ENCODE assay signal across 1 cellular context in genomic region chr19:10836478-10837325, GRCh38.
TF ChIP-seq lines count a peak whose summit lies in the region.

No MANE protein-coding gene starts in this region.

TF ChIP-seq in A549, 52 proteins besides CTCF, POLR2A, EP300 and RAD21 (continued from another document):
- peak; percentile 93 for TF ChIP-seq RNF2 (IDR thresholded peaks at IDR 0.05; ENCODE audit: borderline replicate concordance, low read depth)
- TF ChIP-seq ZC3H11A (IDR thresholded peaks at IDR 0.05) = no peak
- peak; percentile 65; the same call in 1 of the 2 replicates for TF ChIP-seq FOXS1 (CRISPR knock-in tag; IDR thresholded peaks at IDR 0.05)
- no peak for TF ChIP-seq NFE2L2 (conservative IDR thresholded peaks at IDR 0.05; ENCODE audit: low read length)
- peak; percentile 95 for TF ChIP-seq ATOH8 (CRISPR knock-in tag; IDR thresholded peaks at IDR 0.05; ENCODE audit: low read depth)
- peak; percentile 93 for TF ChIP-seq ZNF302 (CRISPR knock-in tag; IDR thresholded peaks at IDR 0.05)
- peak; percentile 59; the same call in 1 of the 2 replicates for TF ChIP-seq HDAC2 (IDR thresholded peaks at IDR 0.05)
- no peak for TF ChIP-seq ESRRA (IDR thresholded peaks at IDR 0.05; ENCODE audit: borderline replicate concordance, low read length)
- TF ChIP-seq MAX (IDR thresholded peaks at IDR 0.05) = peak; percentile 100
- TF ChIP-seq HOXA7 (CRISPR knock-in tag; IDR thresholded peaks at IDR 0.05) = peak; percentile 78; the same call in 1 of the 2 replicates
- peak; percentile 75 for TF ChIP-seq NPAS2 (CRISPR knock-in tag; IDR thresholded peaks at IDR 0.05; ENCODE audit: borderline replicate concordance)
- TF ChIP-seq BCL3 (IDR thresholded peaks at IDR 0.05) = peak; percentile 44; the same call in 1 of the 3 replicates
- TF ChIP-seq TFCP2L1 (CRISPR knock-in tag; IDR thresholded peaks at IDR 0.05) = no peak
- TF ChIP-seq ZSCAN20 (CRISPR knock-in tag; IDR thresholded peaks at IDR 0.05) = peak; percentile 92
- TF ChIP-seq TP53 (CRISPR knock-in tag; IDR thresholded peaks at IDR 0.05) = peak; percentile 95
